1 cellular context compared by ENCODE assay signal in genomic region chr10:24962998-24963397, GRCh38.
TF ChIP-seq lines count a peak whose summit lies in the region.

No MANE protein-coding gene starts in this region.

TF ChIP-seq in K562, 482 proteins besides CTCF, POLR2A, EP300 and RAD21 (continued from another document):
- TF ChIP-seq ATF3 (IDR thresholded peaks at IDR 0.05) (peak; percentile 46), ATF3 (CRISPR knock-in tag; conservative IDR thresholded peaks at IDR 0.05) (no peak), SMARCB1 (IDR thresholded peaks at IDR 0.05; ENCODE audit: insufficient read length, low read depth) (no peak), ELF2 (CRISPR knock-in tag; IDR thresholded peaks at IDR 0.05) (no peak), MEIS2 (IDR thresholded peaks at IDR 0.05; ENCODE audit: partially characterized antibody) (peak; percentile 74), CLOCK (CRISPR knock-in tag; IDR thresholded peaks at IDR 0.05; ENCODE audit: borderline replicate concordance) (no peak), SMARCE1 (IDR thresholded peaks at IDR 0.05) (0 out of 2 replicates have a peak, but pooled peaks have one; percentile 21), ARID1B (IDR thresholded peaks at IDR 0.05) (peak; percentile 27; the same call in 1 of the 2 replicates), TBL1XR1 (IDR thresholded peaks at IDR 0.05; ENCODE audit: low read length in 2 of 2) (no peak), DMBX1 (CRISPR knock-in tag; IDR thresholded peaks at IDR 0.05; ENCODE audit: borderline replicate concordance) (no peak), CREM (IDR thresholded peaks at IDR 0.05; ENCODE audit: low read depth) (no peak), ZNF316 (IDR thresholded peaks at IDR 0.05) (peak; percentile 54), GMEB1 (CRISPR knock-in tag; IDR thresholded peaks at IDR 0.05) (no peak), C11orf30 (IDR thresholded peaks at IDR 0.05; ENCODE audit: low read depth) (peak; percentile 29; the same call in 1 of the 2 replicates), CTCFL (IDR thresholded peaks at IDR 0.05; ENCODE audit: borderline replicate concordance, insufficient read depth, low read depth, low read length, poor library complexity, severe bottlenecking) (no peak), EZH2 (IDR thresholded peaks at IDR 0.05; ENCODE audit: borderline replicate concordance, low read depth, low read length) (no peak), SLC30A9 (CRISPR knock-in tag; IDR thresholded peaks at IDR 0.05) (no peak), TAF15 (IDR thresholded peaks at IDR 0.05; ENCODE audit: low read depth, low read length) (no peak), KLF1 (tag; IDR thresholded peaks at IDR 0.05) (no peak), ZFPM2 (CRISPR knock-in tag; IDR thresholded peaks at IDR 0.05) (no peak), JUN (IDR thresholded peaks at IDR 0.05; ENCODE audit: borderline replicate concordance, low read depth, low read length) (peak; percentile 30; the same call in 1 of the 2 replicates), JUN (CRISPR knock-in tag; IDR thresholded peaks at IDR 0.05; ENCODE audit: borderline replicate concordance) (no peak), HNRNPL (IDR thresholded peaks at IDR 0.05; ENCODE audit: low read depth, low read length) (no peak), HMG20B (CRISPR knock-in tag; IDR thresholded peaks at IDR 0.05) (no peak), ZBTB43 (CRISPR knock-in tag; IDR thresholded peaks at IDR 0.05) (no peak), CEBPG (CRISPR knock-in tag; IDR thresholded peaks at IDR 0.05) (no peak), CEBPG (tag; conservative IDR thresholded peaks at IDR 0.05 in 1 of 2, IDR thresholded peaks at IDR 0.05 in 1 of 2) (no peak)
